ENCODE assay signal across 9 cellular contexts in genomic region chr16:47084198-47084597, GRCh38.
"Had no signal": no experiment of that assay in that cellular context is flagged by ENCODE, and none has a peak within 500 bp of the region (broad histone marks: within the 10 kb centered on the region; RNA-seq: fewer than 3 reads in every experiment).

No MANE protein-coding gene starts in this region.

- ATAC-seq: HepG2, K562 had no signal

- H3K4me1 Mint-ChIP-seq: IgD-negative memory B cell had no signal

- H3K9me3 Mint-ChIP-seq: IgD-negative memory B cell had no signal

- H3K4me3 Mint-ChIP-seq: IgD-negative memory B cell had no signal

- H3K4me2 ChIP-seq: KMS-11 had no signal

- FAIRE-seq: HepG2, HTR-8/SVneo, K562 had no signal

- H3K27ac Mint-ChIP-seq: IgD-negative memory B cell had no signal

- H3K27me3 Mint-ChIP-seq: IgD-negative memory B cell had no signal

- DNase-seq: IMR-90, KBM-7, KG1 had no signal

- H3K27ac ChIP-seq: HL-60, KMS-11 had no signal

- H3K9ac ChIP-seq: KMS-11 had no signal

- H3K4me3 ChIP-seq: K562 had no signal
